29 cellular contexts compared by ENCODE assay signal in genomic region chr9:38683336-38683735, GRCh38. TPM values are rescaled to one million over a fixed set of nuclear protein-coding genes. Genes with fewer than 3 reads are reported as not detected.
DNase-seq lines count a peak whose midpoint lies in the region; ATAC-seq and TF ChIP-seq lines count a peak whose summit lies in the region.
"Had no signal": no experiment of that assay in that cellular context is flagged by ENCODE, and none has a peak within 500 bp of the region (broad histone marks: within the 10 kb centered on the region; RNA-seq: fewer than 3 reads in every experiment).

No MANE protein-coding gene starts in this region.

- H3K9me3 ChIP-seq in left ventricle myocardium inferior (replicated peaks), result no peaks in the 10 kb centered on the region

- H3K4me3 ChIP-seq in left ventricle myocardium inferior, result no peak overlapping the region
- H3K4me3 ChIP-seq: lung, neural progenitor cell had no signal

- peaks cover 36% of the 10 kb centered on the region for H3K4me1 ChIP-seq in left ventricle myocardium inferior

- peak overlapping the region; percentile 35 for H3K27ac ChIP-seq in left ventricle myocardium inferior (replicated peaks)
- H3K27ac ChIP-seq: neural progenitor cell, VCaP had no signal

- no peaks in the 10 kb centered on the region for H3K36me3 ChIP-seq in left ventricle myocardium inferior
- H3K36me3 ChIP-seq: neural progenitor cell had no signal

- DNase-seq in left ventricle myocardium inferior (no peak), cardiac septum (ENCODE audit: low spot score) (no peak), amniotic epithelial cell (ENCODE audit: low read depth) (peak; percentile 56), iris pigment epithelial cell (ENCODE audit: low read depth) (peak; percentile 41), kidney glomerular epithelial cell (lab: John Stamatoyannopoulos, UW) (no peak)
- DNase-seq in stimulated activated CD8-positive, alpha-beta memory T cell treated with anti-CD3 and anti-CD28 coated beads, Interleukin-4, amount 100 ng/mL, for 48 hours, result no peak
- DNase-seq: activated CD4-positive, alpha-beta T cell treated with anti-CD3 and anti-CD28 coated beads for 4 hours; activated CD8-positive, alpha-beta memory T cell treated with anti-CD3 and anti-CD28 coated beads for 24 hours; activated gamma-delta T cell; activated naive CD8-positive, alpha-beta T cell treated with anti-CD3 and anti-CD28 coated beads, Interleukin-2, amount 10 ng/mL, durations not matched to agents 7 days and 5 days; CD8-positive, alpha-beta memory T cell; kidney; NCI-H1417 treated with DMSO at 0.1 percent for 48 hours; NCI-H2107; NCI-H446; OCI-M1; posterior cingulate gyrus; right cardiac atrium; SHP77 treated with DMSO at 0.1 percent for 48 hours; stimulated activated CD4-positive, alpha-beta T cell treated with anti-CD3 and anti-CD28 coated beads, Interleukin-4, amount 100 ng/mL, for 4 hours; stimulated activated naive B cell treated with anti-CD40 and anti-IgM and Interleukin-4, amounts not matched to agents 10 μg/mL and 1 μg/mL and 100 μg/mL, for 72 hours; T-helper 9 cell had no signal

- no peaks in the 10 kb centered on the region for H3K27me3 ChIP-seq in left ventricle myocardium inferior (ENCODE audit: low read depth)
- H3K27me3 ChIP-seq: neural progenitor cell had no signal

- ATAC-seq in HG02588 (IDR thresholded peaks at IDR 0.05; ENCODE audit: unreplicated experiment) (no peak), GM21723 (IDR thresholded peaks at IDR 0.05; ENCODE audit: unreplicated experiment) (no peak)
- ATAC-seq: right cardiac atrium; stimulated activated naive B cell treated with anti-CD40 and anti-IgM and Interleukin-4, amounts not matched to agents 10 μg/mL and 1 μg/mL and 100 μg/mL, for 72 hours had no signal

- intact Hi-C loops in left ventricle myocardium inferior (cut with micrococcal nuclease), result no loop called here
- intact Hi-C loops in cardiac septum (cut with DNase I), result no loop called here

- TF ChIP-seq CTCF in left ventricle myocardium inferior (IDR thresholded peaks at IDR 0.05; ENCODE audit: borderline replicate concordance), result no peak

RNA-seq across cellular contexts. Expression of gene FAM240B, which starts 36.6 kb away (rescaled TPM):
- total RNA-seq in left ventricle myocardium inferior (not detected), cardiac septum (not detected)
- total RNA-seq: activated naive CD8-positive, alpha-beta T cell treated with anti-CD3 and anti-CD28 coated beads, Interleukin-2, amount 10 ng/mL, durations not matched to agents 7 days and 5 days; CD8-positive, alpha-beta memory T cell; H7; kidney; lung; right cardiac atrium; temporal lobe had no signal

Comparison
In these comparisons a context has a peak if more than half of its experiments do, and no peak if none do; other contexts are left out.
1. DNase-seq: peak in amniotic epithelial cell (single experiment) and iris pigment epithelial cell (single experiment); none in left ventricle myocardium inferior (single experiment), cardiac septum (single experiment), kidney glomerular epithelial cell (single experiment) and stimulated activated CD8-positive, alpha-beta memory T cell treated with anti-CD3 and anti-CD28 coated beads, Interleukin-4, amount 100 ng/mL, for 48 hours (single experiment).